ENCODE assay signal across 1 cellular context in genomic region chr17:38926290-38927070, GRCh38.
TF ChIP-seq lines count a peak whose summit lies in the region.

No MANE protein-coding gene starts in this region.

TF ChIP-seq in GM12878, 131 proteins besides CTCF, POLR2A, EP300 and RAD21 (continued from another document):
- TF ChIP-seq, protein P1, sequence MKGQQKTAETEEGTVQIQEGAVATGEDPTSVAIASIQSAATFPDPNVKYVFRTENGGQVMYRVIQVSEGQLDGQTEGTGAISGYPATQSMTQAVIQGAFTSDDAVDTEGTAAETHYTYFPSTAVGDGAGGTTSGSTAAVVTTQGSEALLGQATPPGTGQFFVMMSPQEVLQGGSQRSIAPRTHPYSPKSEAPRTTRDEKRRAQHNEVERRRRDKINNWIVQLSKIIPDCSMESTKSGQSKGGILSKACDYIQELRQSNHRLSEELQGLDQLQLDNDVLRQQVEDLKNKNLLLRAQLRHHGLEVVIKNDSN (IDR thresholded peaks at IDR 0.05; ENCODE audit: borderline replicate concordance, extremely low read length, insufficient read depth, low read depth, low read length) = no peak
- TF ChIP-seq IKZF2 (IDR thresholded peaks at IDR 0.05) (peak; percentile 27 to 47; a peak in 2 of 4 replicates), ZNF24 (IDR thresholded peaks at IDR 0.05) (peak; percentile 81), PKNOX1 (IDR thresholded peaks at IDR 0.05) (0 out of 2 replicates have a peak, but pooled peaks have one; percentile 47), RUNX3 (IDR thresholded peaks at IDR 0.05; ENCODE audit: low read length) (peak; percentile 92), CBX3 (IDR thresholded peaks at IDR 0.05; ENCODE audit: borderline replicate concordance, low read depth) (no peak), CHD2 (IDR thresholded peaks at IDR 0.05; ENCODE audit: borderline replicate concordance, low read depth, low read length) (no peak), ETV6 (conservative IDR thresholded peaks at IDR 0.05 in 1 of 2, IDR thresholded peaks at IDR 0.05 in 1 of 2; ENCODE audit: borderline replicate concordance in 1 of 2, low read depth in 1 of 2) (peak in 1 of 2 experiments; percentile 58; a peak in 1 of 4 replicates), NFIC (IDR thresholded peaks at IDR 0.05; ENCODE audit: low read depth, low read length) (peak; percentile 61; the same call in 1 of the 2 replicates)
